ENCODE assay signal across 19 cellular contexts in genomic region chr1:235759336-235759735, GRCh38.
DNase-seq lines count a peak whose midpoint lies in the region; ATAC-seq and TF ChIP-seq lines count a peak whose summit lies in the region.
"Had no signal": no experiment of that assay in that cellular context is flagged by ENCODE, and none has a peak within 500 bp of the region (broad histone marks: within the 10 kb centered on the region; RNA-seq: fewer than 3 reads in every experiment).

No MANE protein-coding gene starts in this region.

- H3K36me3 ChIP-seq in PC-3 (ENCODE audit: low read depth, low read length) = no peaks in the 10 kb centered on the region

- no peak overlapping the region for H2AFZ ChIP-seq in PC-3 (ENCODE audit: low read length)
- H2AFZ ChIP-seq: GM23248 had no signal

- no peaks in the 10 kb centered on the region for H3K9me3 ChIP-seq in PC-3 (ENCODE audit: low read length)
- H3K9me3 ChIP-seq: MG63, SK-N-SH had no signal

- H3K36me3 Mint-ChIP-seq in activated CD4-positive, alpha-beta T cell treated with anti-CD3 and anti-CD28 coated beads, Interleukin-2, amount 10 ng/mL, durations not matched to agents 7 days and 5 days (ENCODE audit: low read depth) = peaks cover 16% of the 10 kb centered on the region

- no peak overlapping the region for H3K4me2 ChIP-seq in PC-3 (ENCODE audit: low read length)
- H3K4me2 ChIP-seq: SK-N-SH had no signal

- no peak overlapping the region for H3K9ac ChIP-seq in PC-3 (ENCODE audit: low read length)
- H3K9ac ChIP-seq: GM23248, SK-N-SH had no signal

- ATAC-seq in PC-3 = no peak

- POLR2A ChIA-PET in HEK293T (lab: Yijun Ruan, JAX) (no interaction called here), PC-3 (lab: Charles Lee; ENCODE audit: unreplicated experiment) (no interaction called here)
- POLR2A ChIA-PET in activated CD4-positive, alpha-beta T cell treated with anti-CD3 and anti-CD28 coated beads, Interleukin-2, amount 10 ng/mL, durations not matched to agents 7 days and 5 days (lab: Charles Lee) = no interaction called here

- H3F3A ChIP-seq in PC-3 (ENCODE audit: low read length, unreplicated experiment) = no peaks in the 10 kb centered on the region

- H3K4me1 Mint-ChIP-seq in activated CD4-positive, alpha-beta T cell treated with anti-CD3 and anti-CD28 coated beads, Interleukin-2, amount 10 ng/mL, durations not matched to agents 7 days and 5 days = no peaks in the 10 kb centered on the region
- H3K4me1 Mint-ChIP-seq: B cell; CD14-positive monocyte; CD8-positive, alpha-beta memory T cell; H9 had no signal

- H4K20me1 ChIP-seq in PC-3 (ENCODE audit: low read length) = no peaks in the 10 kb centered on the region

- H3K4me3 ChIP-seq in PC-3 (ENCODE audit: low read length) = no peak overlapping the region
- H3K4me3 ChIP-seq: GM23248, MG63 had no signal

- no peak for TF ChIP-seq CTCF in PC-3 (conservative IDR thresholded peaks at IDR 0.05; ENCODE audit: low read depth, low read length)

- CTCF ChIA-PET in HEK293T (lab: Yijun Ruan, JAX) = no interaction called here
- CTCF ChIA-PET in PC-3 (lab: Charles Lee) = no interaction called here
- CTCF ChIA-PET in activated CD4-positive, alpha-beta T cell treated with anti-CD3 and anti-CD28 coated beads, Interleukin-2, amount 10 ng/mL, durations not matched to agents 7 days and 5 days (lab: Charles Lee) = no interaction called here

- no peaks in the 10 kb centered on the region for H3K79me2 ChIP-seq in PC-3 (ENCODE audit: low read length)

- no peaks in the 10 kb centered on the region for H3K9me3 Mint-ChIP-seq in activated CD4-positive, alpha-beta T cell treated with anti-CD3 and anti-CD28 coated beads, Interleukin-2, amount 10 ng/mL, durations not matched to agents 7 days and 5 days
- H3K9me3 Mint-ChIP-seq: CD14-positive monocyte; CD8-positive, alpha-beta memory T cell; H9; HFFc6; T-helper 1 cell treated with Interleukin-12 subunit alpha and Interleukin-12 subunit beta and Interleukin-4 antibody, amounts not matched to agents 30 μg/mL and 1 μg/mL, for 36 hours had no signal

- H3K9me2 ChIP-seq in PC-3 (replicated peaks; ENCODE audit: low read length) = no peaks in the 10 kb centered on the region
- H3K9me2 ChIP-seq: SK-N-SH had no signal

- no peak overlapping the region for H3K4me3 Mint-ChIP-seq in activated CD4-positive, alpha-beta T cell treated with anti-CD3 and anti-CD28 coated beads, Interleukin-2, amount 10 ng/mL, durations not matched to agents 7 days and 5 days
- H3K4me3 Mint-ChIP-seq: B cell; CD14-positive monocyte; CD8-positive, alpha-beta memory T cell; H9; HFFc6; T-helper 1 cell treated with Interleukin-12 subunit alpha and Interleukin-12 subunit beta and Interleukin-4 antibody, amounts not matched to agents 30 μg/mL and 1 μg/mL, for 36 hours had no signal

- H3K27me3 ChIP-seq in PC-3 (ENCODE audit: low read length) = no peaks in the 10 kb centered on the region
- H3K27me3 ChIP-seq: MG63 had no signal

- H3K27me3 Mint-ChIP-seq in activated CD4-positive, alpha-beta T cell treated with anti-CD3 and anti-CD28 coated beads, Interleukin-2, amount 10 ng/mL, durations not matched to agents 7 days and 5 days = no peaks in the 10 kb centered on the region
- H3K27me3 Mint-ChIP-seq: B cell; CD8-positive, alpha-beta memory T cell had no signal

- no peaks in the 10 kb centered on the region for H3K4me1 ChIP-seq in PC-3 (ENCODE audit: insufficient read depth, low read length)

- H3K27ac ChIP-seq in PC-3 (ENCODE audit: low read length) = no peak overlapping the region
- H3K27ac ChIP-seq: GM23248 had no signal

- no peak overlapping the region for H3K27ac Mint-ChIP-seq in activated CD4-positive, alpha-beta T cell treated with anti-CD3 and anti-CD28 coated beads, Interleukin-2, amount 10 ng/mL, durations not matched to agents 7 days and 5 days
- H3K27ac Mint-ChIP-seq: B cell; H9; HFFc6; T-helper 1 cell treated with Interleukin-12 subunit alpha and Interleukin-12 subunit beta and Interleukin-4 antibody, amounts not matched to agents 30 μg/mL and 1 μg/mL, for 36 hours had no signal

- intact Hi-C loops in PC-3 (cut with micrococcal nuclease) = no loop called here

- BruUV-seq in PC-3 (replicated peaks; lab: Mats Ljungman, UMichigan) = no TSS peak

- peak; percentile 91 for DNase-seq in DMS 273 (lab: John Stamatoyannopoulos, UW; ENCODE audit: unreplicated experiment)
- peak; percentile 85 for DNase-seq in NCI-H1694 treated with DMSO at 0.1 percent for 48 hours (lab: John Stamatoyannopoulos, UW)
- peak; percentile 89 for DNase-seq in NCI-H82 treated with DMSO at 0.1 percent for 48 hours (lab: John Stamatoyannopoulos, UW; ENCODE audit: unreplicated experiment)
- DNase-seq in HEK293T (ENCODE audit: extremely low spot score) = no peak
- no peak for DNase-seq in PC-3
- no peak for DNase-seq in stimulated activated naive CD4-positive, alpha-beta T cell treated with Interleukin-2 at 50 U/mL for 16 hours (lab: John Stamatoyannopoulos, UW)
- no peak for DNase-seq in activated CD4-positive, alpha-beta T cell treated with anti-CD3 and anti-CD28 coated beads, Interleukin-2, amount 10 ng/mL, durations not matched to agents 7 days and 5 days
- DNase-seq: CD8-positive, alpha-beta memory T cell; GM23248; H9; HFFc6; KBM-7; MG63; NCI-H187; SW 1271 had no signal

TF ChIP-seq in HEK293T, 16 proteins besides CTCF, POLR2A, EP300 and RAD21:
- no peak for TF ChIP-seq CTBP1 (IDR thresholded peaks at IDR 0.05; ENCODE audit: borderline replicate concordance)
- no peak for TF ChIP-seq L3MBTL2 (conservative IDR thresholded peaks at IDR 0.05)
- TF ChIP-seq ELF4 (IDR thresholded peaks at IDR 0.05) = no peak
- TF ChIP-seq PKNOX1 (IDR thresholded peaks at IDR 0.05) = no peak
- TF ChIP-seq FOXA1 (IDR thresholded peaks at IDR 0.05) = no peak
- no peak for TF ChIP-seq BHLHE40 (IDR thresholded peaks at IDR 0.05; ENCODE audit: borderline replicate concordance)
- no peak for TF ChIP-seq SP1 (IDR thresholded peaks at IDR 0.05)
- no peak for TF ChIP-seq LEF1 (IDR thresholded peaks at IDR 0.05; ENCODE audit: borderline replicate concordance)
- TF ChIP-seq SUZ12 (IDR thresholded peaks at IDR 0.05) = no peak
- TF ChIP-seq NFRKB (IDR thresholded peaks at IDR 0.05) = no peak
- no peak for TF ChIP-seq ZNF384 (IDR thresholded peaks at IDR 0.05)
- TF ChIP-seq ARNT (IDR thresholded peaks at IDR 0.05) = no peak
- TF ChIP-seq TARDBP (IDR thresholded peaks at IDR 0.05) = no peak
- no peak for TF ChIP-seq FOXM1 (IDR thresholded peaks at IDR 0.05; ENCODE audit: borderline replicate concordance)
- no peak for TF ChIP-seq FOXK2 (IDR thresholded peaks at IDR 0.05)
- no peak for TF ChIP-seq HDGF (IDR thresholded peaks at IDR 0.05; ENCODE audit: borderline replicate concordance)

Comparison
In these comparisons a context has a peak if more than half of its experiments do, and no peak if none do; other contexts are left out.
1. DNase-seq: peak in DMS 273 (single experiment), NCI-H1694 treated with DMSO at 0.1 percent for 48 hours (single experiment) and NCI-H82 treated with DMSO at 0.1 percent for 48 hours (single experiment); none in HEK293T (single experiment), PC-3 (single experiment), stimulated activated naive CD4-positive, alpha-beta T cell treated with Interleukin-2 at 50 U/mL for 16 hours (single experiment) and activated CD4-positive, alpha-beta T cell treated with anti-CD3 and anti-CD28 coated beads, Interleukin-2, amount 10 ng/mL, durations not matched to agents 7 days and 5 days (single experiment).